8 cellular contexts compared by ENCODE assay signal in the genomic region with DNA sequence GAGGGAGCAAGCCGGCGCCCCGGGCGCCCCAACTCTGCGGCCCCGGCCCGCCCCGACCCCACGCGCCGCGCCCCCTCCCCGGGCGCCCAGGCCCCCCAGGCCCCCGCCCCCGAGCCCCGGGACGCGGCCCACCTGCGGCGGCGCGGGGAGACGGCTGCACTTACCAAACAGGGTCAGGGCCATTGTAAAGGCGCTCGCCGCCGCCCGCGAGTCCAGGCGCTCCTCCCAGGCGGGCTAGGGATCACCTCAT. TPM values are rescaled to one million over a fixed set of nuclear protein-coding genes. Genes with fewer than 3 reads are reported as not detected.
DNase-seq lines count a peak whose midpoint lies in the region; TF ChIP-seq lines count a peak whose summit lies in the region.

No MANE protein-coding gene starts in this region.

- WGBS in esophagus muscularis mucosa, result no CpG with 5 or more reads among the region's 32 CpGs

- H3K27ac ChIP-seq in Peyer's patch, result peak overlapping the region; percentile 44 to 84 (median 72)
- H3K27ac ChIP-seq in esophagus muscularis mucosa (replicated peaks in 1 of 4), result peak overlapping the region; percentile 89 to 94 (median 94)
- H3K27ac ChIP-seq in neutrophil, result no peak overlapping the region

- intact Hi-C loops in esophagus muscularis mucosa (cut with DNase I), result no loop called here

- no peak for TF ChIP-seq CTCF in Peyer's patch (IDR thresholded peaks at IDR 0.05)
- TF ChIP-seq CTCF in esophagus muscularis mucosa (IDR thresholded peaks at IDR 0.05), result no peak
- no peak for TF ChIP-seq CTCF in neutrophil (IDR thresholded peaks at IDR 0.05)

- peak; percentile 58 for DNase-seq in DMS53 treated with DMSO at 0.1 percent for 48 hours (lab: John Stamatoyannopoulos, UW; ENCODE audit: unreplicated experiment)
- peak; percentile 23 for DNase-seq in HCEC 1CT
- DNase-seq in Peyer's patch, result no peak
- no peak for DNase-seq in esophagus muscularis mucosa (ENCODE audit: extremely low spot score)
- no peak for DNase-seq in erythroblast (lab: John Stamatoyannopoulos, UW)
- no peak for DNase-seq in NCI-H2107 (lab: John Stamatoyannopoulos, UW)
- no peak for DNase-seq in activated CD4-positive, alpha-beta T cell treated with anti-CD3 and anti-CD28 coated beads, Interleukin-2, amount 50 U/mL, for 1 hour

- H3K4me1 ChIP-seq in Peyer's patch, result peaks cover 0 to 10% (median 2%) of the 10 kb centered on the region in 4 donors
- H3K4me1 ChIP-seq in esophagus muscularis mucosa, result peaks cover 26 to 65% (median 54%) of the 10 kb centered on the region in 4 donors
- H3K4me1 ChIP-seq in neutrophil (ENCODE audit: control insufficient read depth in 1 of 2, insufficient read depth in 1 of 2, low read depth in 1 of 2, low read length in 1 of 2), result peaks cover 6 to 10% of the 10 kb centered on the region in 2 experiments

- TF ChIP-seq EP300 in esophagus muscularis mucosa (IDR thresholded peaks at IDR 0.05), result no peak

- H3K36me3 ChIP-seq in Peyer's patch (no peaks in the 10 kb centered on the region), esophagus muscularis mucosa (no peaks in the 10 kb centered on the region), neutrophil (no peaks in the 10 kb centered on the region)

- peak overlapping the region; percentile 60 to 81 (median 64) for H3K4me3 ChIP-seq in Peyer's patch
- H3K4me3 ChIP-seq in esophagus muscularis mucosa, result peak overlapping the region; percentile 82 to 89 (median 86)
- peak overlapping the region; percentile 22 to 56 for H3K4me3 ChIP-seq in neutrophil (ENCODE audit: low read depth in 1 of 2, low read length in 1 of 2)

- no peak for TF ChIP-seq POLR2A in Peyer's patch (IDR thresholded peaks at IDR 0.05)
- TF ChIP-seq POLR2A in esophagus muscularis mucosa (IDR thresholded peaks at IDR 0.05; ENCODE audit: low read depth), result no peak
- no peak for TF ChIP-seq POLR2A in erythroblast (IDR thresholded peaks at IDR 0.05; ENCODE audit: low read length)

- H3K27me3 ChIP-seq in Peyer's patch (no peaks in the 10 kb centered on the region), esophagus muscularis mucosa (no peaks in the 10 kb centered on the region), neutrophil (peaks cover 100% of the 10 kb centered on the region)

- H3K9me3 ChIP-seq in Peyer's patch, result no peaks in the 10 kb centered on the region
- no peaks in the 10 kb centered on the region for H3K9me3 ChIP-seq in esophagus muscularis mucosa
- no peaks in the 10 kb centered on the region for H3K9me3 ChIP-seq in neutrophil

RNA-seq across cellular contexts. Expression of a gene that starts 0.5 kb away (rescaled TPM):
- total RNA-seq in Peyer's patch (10 to 100 TPM in 2 of 4 donors, 1 to 10 TPM in 2; 3.4 to 60.2 (median 7.1) TPM), esophagus muscularis mucosa (10 to 100 TPM; 23.2 to 32.3 (median 29.8) TPM)

Comparison
In these comparisons a context has a peak if more than half of its experiments do, and no peak if none do; other contexts are left out.
1. DNase-seq: peak in DMS53 treated with DMSO at 0.1 percent for 48 hours (single experiment) and HCEC 1CT (single experiment); none in Peyer's patch (0 of 3), esophagus muscularis mucosa (single experiment), erythroblast (0 of 2), NCI-H2107 (single experiment) and activated CD4-positive, alpha-beta T cell treated with anti-CD3 and anti-CD28 coated beads, Interleukin-2, amount 50 U/mL, for 1 hour (single experiment).
2. Peak in every context shown above with its lines, with median percentiles within 50 percentile points of each other: H3K4me3 ChIP-seq.